Comparison of ENCODE assay signal across 8 cellular contexts in the genomic region with DNA sequence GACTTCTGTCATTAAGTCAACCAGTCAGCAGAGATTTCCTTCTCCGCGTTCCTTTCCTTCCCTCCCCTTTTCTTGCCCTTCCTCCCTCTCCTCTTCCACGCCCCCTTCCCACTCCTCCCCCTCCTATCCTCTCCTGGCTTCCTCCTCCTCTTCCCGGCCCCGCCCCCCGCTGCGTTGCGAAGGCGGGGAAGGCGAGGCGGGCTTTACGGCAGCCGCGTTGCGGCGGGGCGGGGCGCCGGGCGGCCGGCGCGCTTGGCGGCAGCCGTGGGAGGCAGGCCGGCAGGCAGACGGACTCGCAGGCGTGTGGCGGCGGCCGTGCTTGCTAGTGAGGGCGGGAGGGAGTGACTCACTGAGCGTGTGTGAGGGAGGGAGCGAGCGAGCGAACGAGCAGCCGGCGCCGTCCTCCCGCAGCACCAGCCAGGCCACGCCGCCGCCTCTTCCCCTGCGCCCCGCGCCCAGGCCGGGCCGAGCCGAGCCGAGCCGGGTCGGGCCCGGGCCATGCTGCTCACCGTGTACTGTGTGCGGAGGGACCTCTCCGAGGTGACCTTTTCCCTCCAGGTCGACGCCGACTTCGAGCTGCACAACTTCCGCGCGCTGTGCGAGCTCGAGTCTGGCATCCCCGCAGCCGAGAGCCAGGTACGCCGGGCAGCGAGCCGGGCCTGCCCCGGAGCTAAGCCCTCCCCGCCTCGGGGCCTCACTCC. TPM values are rescaled to one million over a fixed set of nuclear protein-coding genes. Genes with fewer than 3 reads are reported as not detected.
A peak's percentile ranks its signal among the peaks of the same experiment; 100 is the strongest.
DNase-seq lines count a peak whose midpoint lies in the region; ATAC-seq and TF ChIP-seq lines count a peak whose summit lies in the region.

A gene (plus strand): TSS at position 286 of the 701 bp plus-strand sequence. CDS start 213 bp downstream, at position 499.

- intact Hi-C loops in spleen (cut with DNase I; ENCODE audit: low total_unique reads), result loop anchor here (10.0 kb wide), 1 partner anchor 93 kb away; a partner anchor contains a TSS

- peak within 1 kb of the TSS; percentile 88 to 99 (median 96) for H3K4me3 ChIP-seq in spleen

- H3K4me1 ChIP-seq in spleen, result peaks cover 33 to 62% (median 52%) of the 10 kb centered on the region in 6 donors

- H3K27me3 ChIP-seq in spleen (replicated peaks in 1 of 7), result no peaks in the 10 kb centered on the region

- H3K9me3 ChIP-seq in spleen, result no peaks in the 10 kb centered on the region

- TF ChIP-seq POLR2A in spleen (IDR thresholded peaks at IDR 0.05), result peak in 2 of 3 donors; percentile 69 to 88

- TF ChIP-seq CTCF in spleen (IDR thresholded peaks at IDR 0.05 in 8 of 11, conservative IDR thresholded peaks at IDR 0.05 in 3 of 11), result no peak

- H3K36me3 ChIP-seq in spleen, result peaks cover 0 to 5% (median 0%) of the 10 kb centered on the region in 6 donors

- DNase-seq in ACHN, result peak; percentile 97
- peak; percentile 96 for DNase-seq in NCI-H345 (lab: John Stamatoyannopoulos, UW)
- peak; percentile 86 to 91 (median 88) for DNase-seq in activated CD4-positive, CD25-positive, alpha-beta regulatory T cell (lab: John Stamatoyannopoulos, UW)
- peak; percentile 31 to 97 (median 92) for DNase-seq in caudate nucleus (lab: John Stamatoyannopoulos, UW)
- peak; percentile 90 for DNase-seq in inferior parietal cortex (ENCODE audit: extremely low spot score)
- peak; percentile 99 for DNase-seq in spleen

- ATAC-seq in GM18909 (IDR thresholded peaks at IDR 0.05; ENCODE audit: poor library complexity, unreplicated experiment), result peak; percentile 72
- ATAC-seq in HG03196 (IDR thresholded peaks at IDR 0.05; ENCODE audit: unreplicated experiment), result peak; percentile 70

- peak within 1 kb of the TSS; percentile 82 for H3K27ac ChIP-seq in caudate nucleus (ENCODE audit: low read depth, low read length)
- peak within 1 kb of the TSS; percentile 89 to 97 (median 95) for H3K27ac ChIP-seq in spleen

- in situ Hi-C loops in ACHN (cut with HindIII; ENCODE audit: low pct_ligation_motif_present, low pct_unique_long_range_greater_than_20kb, low sequenced_read_pairs), result no loop called here

- WGBS in spleen, 5 donors, result 0 to 1% (median 1%) methylated on average over 20 to 76 of the region's 76 CpGs

RNA-seq across cellular contexts. Expression of the gene that starts here (rescaled TPM):
- total RNA-seq in spleen, result 10 to 100 TPM; 43.3 to 75.4 (median 47.2) TPM
- polyA plus RNA-seq in spleen, result 1 to 10 TPM; 4.8 to 7.7 (median 6.2) TPM

Comparison
In these comparisons a context has a peak if more than half of its experiments do, and no peak if none do; other contexts are left out.
1. Peak in every context shown above with its lines: DNase-seq, ATAC-seq, H3K4me3 ChIP-seq and H3K27ac ChIP-seq.